Comparison of ENCODE assay signal across 28 cellular contexts in the genomic region with DNA sequence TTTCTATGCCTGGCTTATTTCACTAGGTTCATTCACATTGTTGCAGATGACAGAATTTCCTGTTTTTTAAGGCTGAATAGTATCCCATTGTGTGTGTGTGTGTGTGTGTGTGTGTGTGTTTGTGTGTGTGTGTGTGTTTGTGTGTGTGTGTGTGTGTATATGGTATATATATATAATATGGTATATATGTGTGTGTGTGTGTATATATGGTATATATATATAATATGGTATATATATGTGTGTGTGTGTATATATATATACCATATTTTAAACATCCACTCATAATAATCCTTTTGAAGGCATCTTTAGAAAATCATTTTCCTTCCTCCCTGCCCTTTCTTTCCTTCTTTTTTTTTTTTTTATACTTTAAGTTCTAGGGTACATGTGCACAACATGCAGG. TPM values are rescaled to one million over a fixed set of nuclear protein-coding genes. Genes with fewer than 3 reads are reported as not detected.
DNase-seq lines count a peak whose midpoint lies in the region; ATAC-seq, FAIRE-seq and TF ChIP-seq lines count a peak whose summit lies in the region.
"Had no signal": no experiment of that assay in that cellular context is flagged by ENCODE, and none has a peak within 500 bp of the region (broad histone marks: within the 10 kb centered on the region; RNA-seq: fewer than 3 reads in every experiment).

No MANE protein-coding gene starts in this region.

- no peaks in the 10 kb centered on the region for H3K27me3 ChIP-seq in sigmoid colon
- H3K27me3 ChIP-seq: BE2C; BLaER1 treated with 17β-estradiol and CSF1 and Interleukin-3, amounts not matched to agents 10 nM and 100 nM had no signal

- no peak for TF ChIP-seq POLR2A in sigmoid colon (IDR thresholded peaks at IDR 0.05)

- H3K27ac ChIP-seq in kidney (ENCODE audit: low read depth in 2 of 2, low read length in 2 of 2) (no peak overlapping the region), sigmoid colon (no peak overlapping the region)
- H3K27ac ChIP-seq: 22Rv1; A549; BLaER1 treated with 17β-estradiol and CSF1 and Interleukin-3, amounts not matched to agents 10 nM and 100 nM; GM23248 had no signal

- H3K9ac ChIP-seq in kidney (ENCODE audit: low read length in 2 of 2), result no peak overlapping the region
- H3K9ac ChIP-seq: BLaER1 treated with 17β-estradiol and CSF1 and Interleukin-3, amounts not matched to agents 10 nM and 100 nM; GM23248 had no signal

- TF ChIP-seq CTCF in kidney (IDR thresholded peaks at IDR 0.05; ENCODE audit: borderline replicate concordance, extremely low read depth, insufficient read depth) (no peak), sigmoid colon (IDR thresholded peaks at IDR 0.05) (no peak)

- peak; percentile 52 for ATAC-seq in esophagus mucosa
- ATAC-seq in left ventricle myocardium superior, result no peak
- ATAC-seq: A549 had no signal

- H3K4me3 ChIP-seq in kidney (ENCODE audit: low read length in 2 of 2) (no peak overlapping the region), sigmoid colon (no peak overlapping the region)
- H3K4me3 ChIP-seq: A549; BLaER1 treated with 17β-estradiol and CSF1 and Interleukin-3, amounts not matched to agents 10 nM and 100 nM; GM23248 had no signal

- FAIRE-seq in A204.1 (lab: Jason Lieb, UNC), result peak; percentile 97
- peak; percentile 44 for FAIRE-seq in RCC 7860 (lab: Jason Lieb, UNC)
- peak; percentile 97 for FAIRE-seq in kidney (lab: Jason Lieb, UNC)
- FAIRE-seq: A549, D721Med, GM12891, GM18507, H1 had no signal

- intact Hi-C loops in kidney (cut with DNase I), result no loop called here
- intact Hi-C loops in sigmoid colon (cut with DNase I), result no loop called here
- intact Hi-C loops in left ventricle myocardium superior (cut with micrococcal nuclease), result no loop called here

- TF ChIP-seq EP300 in sigmoid colon (IDR thresholded peaks at IDR 0.05), result no peak

- H3K36me3 ChIP-seq in kidney (ENCODE audit: control insufficient read depth in 1 of 2, insufficient read depth in 2 of 2, low read length in 2 of 2), result no peaks in the 10 kb centered on the region
- no peaks in the 10 kb centered on the region for H3K36me3 ChIP-seq in sigmoid colon
- H3K36me3 ChIP-seq: BE2C; BLaER1 treated with 17β-estradiol and CSF1 and Interleukin-3, amounts not matched to agents 10 nM and 100 nM had no signal

- DNase-seq in RCC 7860 (ENCODE audit: low spot score), result no peak
- no peak for DNase-seq in kidney
- no peak for DNase-seq in NCI-H2171 treated with DMSO at 0.1 percent for 48 hours (lab: John Stamatoyannopoulos, UW)
- DNase-seq in sigmoid colon, result no peak
- DNase-seq in left ventricle myocardium superior, result no peak
- no peak for DNase-seq in hypothalamus (lab: John Stamatoyannopoulos, UW)
- DNase-seq: ACHN; AML-193; BE2C; CD4-positive, alpha-beta T cell; CD8-positive, alpha-beta memory T cell; DMS 273 treated with DMSO at 0.1 percent for 48 hours; DMS79; EL; GF-D8; GM23248; H7; HCEC 1CT had no signal

- peaks cover 3 to 14% of the 10 kb centered on the region in 2 donors for H3K4me1 ChIP-seq in kidney (ENCODE audit: control insufficient read depth in 1 of 2, insufficient read depth in 1 of 2, low read depth in 1 of 2, low read length in 2 of 2)
- peaks cover 0 to under 1% (median 0%) of the 10 kb centered on the region in 4 donors for H3K4me1 ChIP-seq in sigmoid colon
- H3K4me1 ChIP-seq: BE2C had no signal

- H3K9me3 ChIP-seq in kidney (ENCODE audit: control insufficient read depth in 1 of 2, low read length in 2 of 2) (no peaks in the 10 kb centered on the region), sigmoid colon (no peaks in the 10 kb centered on the region)
- H3K9me3 ChIP-seq: A549, BE2C had no signal

RNA-seq across cellular contexts. Expression of gene CCDC198, which starts 5.0 kb away (rescaled TPM):
- total RNA-seq in esophagus mucosa, result not detected
- total RNA-seq in kidney, result 166 TPM
- 114 TPM for polyA plus RNA-seq in kidney (ENCODE audit: insufficient read depth, low read depth, low replicate concordance)
- total RNA-seq in sigmoid colon, result not detected
- not detected for polyA plus RNA-seq in sigmoid colon
- total RNA-seq in left ventricle myocardium superior, result not detected
- total RNA-seq: CD4-positive, alpha-beta T cell; CD8-positive, alpha-beta memory T cell; GM23248; H1; H7 had no signal
- polyA plus RNA-seq: CD14-positive monocyte; CD8-positive, alpha-beta memory T cell; GM23248; H1 had no signal

Comparison
In these comparisons a context has a peak if more than half of its experiments do, and no peak if none do; other contexts are left out.
1. RNA of gene CCDC198, which starts 5.0 kb away (total RNA-seq): 166 TPM in kidney (single experiment); not detected in esophagus mucosa (single experiment), not detected in sigmoid colon and not detected in left ventricle myocardium superior (single experiment); every median in the first group is over 100 times any median in the second.